ENCODE assay signal across 12 cellular contexts in genomic region chr10:89609730-89610393, GRCh38. TPM values are rescaled to one million over a fixed set of nuclear protein-coding genes. Genes with fewer than 3 reads are reported as not detected.
DNase-seq lines count a peak whose midpoint lies in the region; ATAC-seq, FAIRE-seq and TF ChIP-seq lines count a peak whose summit lies in the region.
"Had no signal": no experiment of that assay in that cellular context is flagged by ENCODE, and none has a peak within 500 bp of the region (broad histone marks: within the 10 kb centered on the region; RNA-seq: fewer than 3 reads in every experiment).

No MANE protein-coding gene starts in this region.

- ATAC-seq in GM18502 (IDR thresholded peaks at IDR 0.05; ENCODE audit: poor library complexity, unreplicated experiment) (peak; percentile 78), GM19438 (IDR thresholded peaks at IDR 0.05; ENCODE audit: low read depth, unreplicated experiment) (peak; percentile 52), HG02981 (IDR thresholded peaks at IDR 0.05; ENCODE audit: unreplicated experiment) (peak; percentile 77), left cardiac atrium (no peak)
- peak; percentile 90 for ATAC-seq in activated T-helper 17 cell treated with anti-CD3 and anti-CD28 coated beads, Interleukin-2, amount 50 U/mL, for 72 hours (replicated peaks)
- ATAC-seq: foreskin keratinocyte had no signal

- no peak overlapping the region for H3K9ac ChIP-seq in kidney (ENCODE audit: low read length in 2 of 2)

- no peak overlapping the region for H3K27ac ChIP-seq in kidney (ENCODE audit: low read depth in 2 of 2, low read length in 2 of 2)
- H3K27ac ChIP-seq: foreskin keratinocyte, VCaP had no signal

- no peaks in the 10 kb centered on the region for H3K27me3 Mint-ChIP-seq in activated T-helper 17 cell treated with anti-CD3 and anti-CD28 coated beads, Interleukin-2, amount 50 U/mL, for 72 hours
- H3K27me3 Mint-ChIP-seq: stimulated activated naive CD8-positive, alpha-beta T cell treated with anti-CD3 and anti-CD28 coated beads, Interleukin-15, Interleukin-2, amounts not matched to agents 100 ng/mL and 50 ng/mL, for 24 hours had no signal

- H3K27ac Mint-ChIP-seq in activated T-helper 17 cell treated with anti-CD3 and anti-CD28 coated beads, Interleukin-2, amount 50 U/mL, for 72 hours: no peak overlapping the region
- H3K27ac Mint-ChIP-seq: H9; stimulated activated naive CD8-positive, alpha-beta T cell treated with anti-CD3 and anti-CD28 coated beads, Interleukin-15, Interleukin-2, amounts not matched to agents 100 ng/mL and 50 ng/mL, for 24 hours had no signal

- DNase-seq in D341Med (ENCODE audit: low spot score): no peak
- no peak for DNase-seq in NCI-H1105 (lab: John Stamatoyannopoulos, UW)
- DNase-seq in kidney: no peak
- DNase-seq in left cardiac atrium: no peak
- DNase-seq: foreskin keratinocyte, H9 had no signal

- intact Hi-C loops in kidney (cut with DNase I): no loop called here
- intact Hi-C loops in left cardiac atrium (cut with DNase I): no loop called here

- H3K4me1 ChIP-seq in kidney (ENCODE audit: control insufficient read depth in 1 of 2, insufficient read depth in 1 of 2, low read depth in 1 of 2, low read length in 2 of 2): peaks cover 0 to 6% of the 10 kb centered on the region in 2 donors
- H3K4me1 ChIP-seq: foreskin keratinocyte had no signal

- no peaks in the 10 kb centered on the region for H3K9me3 ChIP-seq in kidney (ENCODE audit: control insufficient read depth in 1 of 2, low read length in 2 of 2)

- no peak overlapping the region for H3K4me3 Mint-ChIP-seq in activated T-helper 17 cell treated with anti-CD3 and anti-CD28 coated beads, Interleukin-2, amount 50 U/mL, for 72 hours
- H3K4me3 Mint-ChIP-seq: H9; stimulated activated naive CD8-positive, alpha-beta T cell treated with anti-CD3 and anti-CD28 coated beads, Interleukin-15, Interleukin-2, amounts not matched to agents 100 ng/mL and 50 ng/mL, for 24 hours had no signal

- no peak for FAIRE-seq in kidney (lab: Jason Lieb, UNC)

- TF ChIP-seq CTCF in kidney (IDR thresholded peaks at IDR 0.05; ENCODE audit: borderline replicate concordance, extremely low read depth, insufficient read depth): no peak

- H3K9me3 Mint-ChIP-seq in activated T-helper 17 cell treated with anti-CD3 and anti-CD28 coated beads, Interleukin-2, amount 50 U/mL, for 72 hours: no peaks in the 10 kb centered on the region
- H3K9me3 Mint-ChIP-seq: H9; stimulated activated naive CD8-positive, alpha-beta T cell treated with anti-CD3 and anti-CD28 coated beads, Interleukin-15, Interleukin-2, amounts not matched to agents 100 ng/mL and 50 ng/mL, for 24 hours had no signal

- H3K36me3 ChIP-seq in kidney (ENCODE audit: control insufficient read depth in 1 of 2, insufficient read depth in 2 of 2, low read length in 2 of 2): peaks cover 6 to 17% of the 10 kb centered on the region in 2 donors

- H3K36me3 Mint-ChIP-seq in activated T-helper 17 cell treated with anti-CD3 and anti-CD28 coated beads, Interleukin-2, amount 50 U/mL, for 72 hours (ENCODE audit: low read depth): peaks cover 10% of the 10 kb centered on the region

- H3K4me3 ChIP-seq in kidney (ENCODE audit: low read length in 2 of 2): no peak overlapping the region

- peaks cover 21% of the 10 kb centered on the region for H3K4me1 Mint-ChIP-seq in activated T-helper 17 cell treated with anti-CD3 and anti-CD28 coated beads, Interleukin-2, amount 50 U/mL, for 72 hours

RNA-seq across cellular contexts. Expression of gene PANK1, which starts 35.2 kb away (rescaled TPM):
- 1 to 10 TPM; 3.6 to 4.2 TPM for total RNA-seq in activated T-helper 17 cell treated with anti-CD3 and anti-CD28 coated beads, Interleukin-2, amount 50 U/mL, for 72 hours
- total RNA-seq in kidney: 5.4 TPM
- polyA plus RNA-seq in kidney (ENCODE audit: insufficient read depth, low read depth, low replicate concordance): 31.3 TPM
- 10 to 100 TPM in 1 of 2 donors, 1 to 10 TPM in 1; 7.6 to 11.1 TPM for total RNA-seq in left cardiac atrium

Comparison
In these comparisons a context has a peak if more than half of its experiments do, and no peak if none do; other contexts are left out.
1. ATAC-seq: peak in GM18502 (single experiment), GM19438 (single experiment), HG02981 (single experiment) and activated T-helper 17 cell treated with anti-CD3 and anti-CD28 coated beads, Interleukin-2, amount 50 U/mL, for 72 hours (single experiment); none in left cardiac atrium (0 of 2).